Comparison of ENCODE assay signal across 1 cellular context in the genomic region with DNA sequence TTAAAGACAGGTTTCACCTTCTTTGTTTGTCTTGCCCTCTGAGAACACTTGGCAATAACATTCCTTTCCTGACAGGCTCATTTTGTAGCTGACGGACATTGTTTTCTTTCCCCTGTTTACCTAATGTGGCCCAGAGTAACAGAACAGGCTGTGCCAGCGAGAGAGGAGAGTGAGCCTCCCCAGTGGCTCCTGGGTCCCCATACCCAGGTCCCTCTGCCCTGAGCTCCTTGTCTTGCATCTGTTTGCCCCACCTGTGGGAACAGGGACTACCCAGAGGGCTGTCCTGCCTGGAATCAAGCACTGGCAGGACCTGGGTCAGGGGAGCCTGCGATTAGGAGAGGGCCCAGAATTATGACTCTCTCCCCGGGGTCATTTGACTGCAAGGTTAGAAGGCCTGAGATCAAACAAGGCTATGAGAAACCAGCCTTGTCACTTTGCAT.
TF ChIP-seq lines count a peak whose summit lies in the region.

No MANE protein-coding gene starts in this region.

TF ChIP-seq in A549, 52 proteins besides CTCF, POLR2A, EP300 and RAD21 (continued from another document):
- TF ChIP-seq, protein P1, sequence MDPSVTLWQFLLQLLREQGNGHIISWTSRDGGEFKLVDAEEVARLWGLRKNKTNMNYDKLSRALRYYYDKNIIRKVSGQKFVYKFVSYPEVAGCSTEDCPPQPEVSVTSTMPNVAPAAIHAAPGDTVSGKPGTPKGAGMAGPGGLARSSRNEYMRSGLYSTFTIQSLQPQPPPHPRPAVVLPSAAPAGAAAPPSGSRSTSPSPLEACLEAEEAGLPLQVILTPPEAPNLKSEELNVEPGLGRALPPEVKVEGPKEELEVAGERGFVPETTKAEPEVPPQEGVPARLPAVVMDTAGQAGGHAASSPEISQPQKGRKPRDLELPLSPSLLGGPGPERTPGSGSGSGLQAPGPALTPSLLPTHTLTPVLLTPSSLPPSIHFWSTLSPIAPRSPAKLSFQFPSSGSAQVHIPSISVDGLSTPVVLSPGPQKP (IDR thresholded peaks at IDR 0.05; ENCODE audit: low read depth, low read length), result no peak
- TF ChIP-seq ZNF302 (CRISPR knock-in tag; IDR thresholded peaks at IDR 0.05) (no peak), RARB (CRISPR knock-in tag; IDR thresholded peaks at IDR 0.05) (no peak), NFE2L2 (conservative IDR thresholded peaks at IDR 0.05; ENCODE audit: low read length) (no peak), GATA3 (IDR thresholded peaks at IDR 0.05; ENCODE audit: borderline replicate concordance) (no peak), PHF8 (IDR thresholded peaks at IDR 0.05; ENCODE audit: borderline replicate concordance, low read depth) (no peak), RCOR1 (IDR thresholded peaks at IDR 0.05; ENCODE audit: low read depth, low read length) (no peak), MAZ (IDR thresholded peaks at IDR 0.05; ENCODE audit: borderline replicate concordance, low read depth, low read length) (no peak), NPAS2 (CRISPR knock-in tag; IDR thresholded peaks at IDR 0.05; ENCODE audit: borderline replicate concordance) (no peak), RFX5 (IDR thresholded peaks at IDR 0.05) (no peak), HEYL (CRISPR knock-in tag; IDR thresholded peaks at IDR 0.05) (no peak), FOXS1 (CRISPR knock-in tag; IDR thresholded peaks at IDR 0.05) (no peak), KDM5A (IDR thresholded peaks at IDR 0.05) (no peak), NR3C1 (IDR thresholded peaks at IDR 0.05) (no peak), KDM1A (IDR thresholded peaks at IDR 0.05; ENCODE audit: low read depth) (no peak)
